27 cellular contexts compared by ENCODE assay signal in the genomic region with DNA sequence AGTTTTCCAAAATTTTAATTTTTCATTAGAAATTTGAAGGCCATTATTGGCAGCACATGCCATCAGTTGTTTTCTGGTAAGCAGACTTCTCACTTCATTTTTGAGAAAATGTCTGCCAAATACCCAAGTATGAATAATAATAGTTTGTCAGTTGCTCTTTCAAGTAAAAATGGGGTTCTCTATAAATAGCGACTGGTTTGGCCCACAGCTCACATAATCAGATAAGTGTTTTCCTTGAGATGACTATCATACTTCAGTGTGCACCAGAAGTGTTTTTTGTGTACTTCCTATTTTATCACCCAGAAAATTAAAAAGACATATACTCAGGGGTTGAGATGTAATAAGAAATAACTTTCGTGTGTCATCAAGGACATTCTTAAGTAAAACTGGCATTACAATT.
"Had no signal": no experiment of that assay in that cellular context is flagged by ENCODE, and none has a peak within 500 bp of the region (broad histone marks: within the 10 kb centered on the region; RNA-seq: fewer than 3 reads in every experiment).

No MANE protein-coding gene starts in this region.

- H3K36me3 Mint-ChIP-seq: activated naive CD8-positive, alpha-beta T cell; natural killer cell had no signal

- H3K9me3 ChIP-seq: body of pancreas, esophagus muscularis mucosa, left lung, lower lobe of right lung, spleen, suprapubic skin, tibial artery, upper lobe of right lung had no signal

- H3K27me3 Mint-ChIP-seq: activated CD4-positive, alpha-beta T cell treated with anti-CD3 and anti-CD28 coated beads for 36 hours; activated naive CD8-positive, alpha-beta T cell; effector memory CD8-positive, alpha-beta T cell had no signal

- H3K4me3 Mint-ChIP-seq: activated CD4-positive, alpha-beta T cell treated with anti-CD3 and anti-CD28 coated beads for 36 hours; activated CD8-positive, alpha-beta T cell treated with anti-CD3 and anti-CD28 coated beads, Interleukin-2, amount 10 ng/mL, durations not matched to agents 7 days and 5 days; activated naive CD8-positive, alpha-beta T cell; effector memory CD8-positive, alpha-beta T cell; natural killer cell; WTC11 had no signal

- H3K36me3 ChIP-seq: cardiac muscle cell, esophagus muscularis mucosa, left lung, lower lobe of right lung, suprapubic skin, tibial artery, upper lobe of right lung had no signal

- H3K27me3 ChIP-seq: body of pancreas, cardiac muscle cell, esophagus muscularis mucosa, left lung, spleen, suprapubic skin, tibial artery, upper lobe of right lung had no signal

- DNase-seq: activated CD4-positive, alpha-beta T cell treated with anti-CD3 and anti-CD28 coated beads for 36 hours; activated CD8-positive, alpha-beta T cell treated with anti-CD3 and anti-CD28 coated beads, Interleukin-2, amount 10 ng/mL, durations not matched to agents 7 days and 5 days; activated effector memory CD4-positive, alpha-beta T cell treated with Interleukin-2 at 50 U/mL for 16 hours; activated naive CD4-positive, alpha-beta T cell treated with Interleukin-2 at 50 U/mL for 16 hours; anterior cingulate cortex; body of pancreas; cortex of kidney; effector memory CD8-positive, alpha-beta T cell; foreskin melanocyte; left lung; lower lobe of right lung; mesenchymal stem cell; natural killer cell; posterior cingulate gyrus; right cardiac atrium; spleen; stimulated activated naive CD4-positive, alpha-beta T cell; T1000; tibial artery; upper lobe of right lung had no signal

- ATAC-seq: activated CD4-positive, alpha-beta T cell treated with anti-CD3 and anti-CD28 coated beads for 36 hours; activated CD8-positive, alpha-beta T cell treated with anti-CD3 and anti-CD28 coated beads, Interleukin-2, amount 10 ng/mL, durations not matched to agents 7 days and 5 days; body of pancreas; effector memory CD8-positive, alpha-beta T cell; left lung; lower lobe of right lung; natural killer cell; right cardiac atrium; upper lobe of right lung; WTC11 had no signal

- FAIRE-seq: endothelial cell of umbilical vein, islet of Langerhans had no signal

- H3K27ac Mint-ChIP-seq: activated CD4-positive, alpha-beta T cell treated with anti-CD3 and anti-CD28 coated beads for 36 hours; activated CD8-positive, alpha-beta T cell treated with anti-CD3 and anti-CD28 coated beads, Interleukin-2, amount 10 ng/mL, durations not matched to agents 7 days and 5 days; activated naive CD8-positive, alpha-beta T cell; effector memory CD8-positive, alpha-beta T cell; natural killer cell; WTC11 had no signal

- H3K27ac ChIP-seq: body of pancreas, cardiac muscle cell, esophagus muscularis mucosa, left lung, lower lobe of right lung, spleen, suprapubic skin, tibial artery, upper lobe of right lung had no signal

- H3K9me3 Mint-ChIP-seq: effector memory CD8-positive, alpha-beta T cell; natural killer cell; WTC11 had no signal

- H3K4me1 ChIP-seq: lower lobe of right lung, spleen, suprapubic skin, upper lobe of right lung had no signal

- H3K4me3 ChIP-seq: body of pancreas, cardiac muscle cell, esophagus muscularis mucosa, left lung, lower lobe of right lung, spleen, suprapubic skin, tibial artery, upper lobe of right lung had no signal
